ENCODE assay signal across 14 cellular contexts in genomic region chr19:32018014-32018413, GRCh38.
A peak's percentile ranks its signal among the peaks of the same experiment; 100 is the strongest.
DNase-seq lines count a peak whose midpoint lies in the region; FAIRE-seq and TF ChIP-seq lines count a peak whose summit lies in the region.
"Had no signal": no experiment of that assay in that cellular context is flagged by ENCODE, and none has a peak within 500 bp of the region (broad histone marks: within the 10 kb centered on the region; RNA-seq: fewer than 3 reads in every experiment).

No MANE protein-coding gene starts in this region.

- H3K27me3 ChIP-seq in GM23248 (replicated peaks; ENCODE audit: insufficient read depth): no peaks in the 10 kb centered on the region
- H3K27me3 ChIP-seq in small intestine (ENCODE audit: control insufficient read depth in 2 of 2, insufficient read depth in 2 of 2, low read length in 2 of 2): no peaks in the 10 kb centered on the region
- H3K27me3 ChIP-seq in WERI-Rb-1 (ENCODE audit: insufficient read depth, low read depth, severe bottlenecking): no peaks in the 10 kb centered on the region

- no peaks in the 10 kb centered on the region for H3K9me2 ChIP-seq in GM23248 (ENCODE audit: insufficient read depth)

- H3K9ac ChIP-seq in GM23248 (peak overlapping the region; percentile 5; the same call in 1 of the 2 replicates), SK-N-MC (ENCODE audit: insufficient read length) (peak overlapping the region; percentile 9)

- H3K27ac ChIP-seq in GM23248: peak overlapping the region; percentile 14; the same call in 1 of the 2 replicates
- H3K27ac ChIP-seq in SK-N-MC: peak overlapping the region; percentile 72
- H3K27ac ChIP-seq in small intestine (ENCODE audit: low read depth in 1 of 2, low read length in 1 of 2): no peak overlapping the region
- no peak overlapping the region for H3K27ac ChIP-seq in WERI-Rb-1

- no peaks in the 10 kb centered on the region for H4K20me1 ChIP-seq in GM23248 (ENCODE audit: insufficient read depth)

- FAIRE-seq in small intestine (lab: Jason Lieb, UNC): no peak

- H3K9me3 ChIP-seq in GM23248 (ENCODE audit: low read depth): no peaks in the 10 kb centered on the region
- 0 out of 2 replicates have a peak, but pooled peaks cover 2% of the 10 kb centered on the region for H3K9me3 ChIP-seq in SK-N-MC (ENCODE audit: low read depth, low read length)
- H3K9me3 ChIP-seq in small intestine (ENCODE audit: control insufficient read depth, low read depth): no peaks in the 10 kb centered on the region
- no peaks in the 10 kb centered on the region for H3K9me3 ChIP-seq in WERI-Rb-1 (ENCODE audit: severe bottlenecking)

- no peaks in the 10 kb centered on the region for H3K79me2 ChIP-seq in GM23248 (ENCODE audit: insufficient read depth)

- in situ Hi-C loops in GM23248 (cut with MboI): no loop called here
- in situ Hi-C loops in KBM-7 (cut with MboI; ENCODE audit: low pct_unique_long_range_greater_than_20kb, low sequenced_read_pairs): no loop called here

- H3K4me2 ChIP-seq in GM23248 (ENCODE audit: unreplicated experiment): peak overlapping the region; percentile 32

- WGBS in GM23248 (ENCODE audit: low coverage in 1 of 2, low lambda C conversion rate in 2 of 2, missing lambda C conversion rate in 2 of 2), 2 experiments: 2 to 3% methylated on average over 6 of the region's 6 CpGs
- 7 to 18% (median 11%) methylated on average over 6 of the region's 6 CpGs for WGBS in small intestine, 3 donors

- no peak for TF ChIP-seq CTCF in WERI-Rb-1 (IDR thresholded peaks at IDR 0.05; ENCODE audit: low read depth, low read length)

- no peak overlapping the region for H3K4me3 ChIP-seq in GM23248
- H3K4me3 ChIP-seq in SK-N-MC: peak overlapping the region; percentile 55
- H3K4me3 ChIP-seq in small intestine (ENCODE audit: low read depth in 1 of 2, low read length in 2 of 2): no peak overlapping the region
- no peak overlapping the region for H3K4me3 ChIP-seq in WERI-Rb-1 (ENCODE audit: low read depth, low read length)

- no peak overlapping the region for H2AFZ ChIP-seq in GM23248

- H3F3A ChIP-seq in GM23248 (ENCODE audit: insufficient read depth): peaks cover 10% of the 10 kb centered on the region; the same call in 1 of the 2 replicates

- H3K4me1 ChIP-seq in GM23248 (ENCODE audit: insufficient read depth) (peaks cover 11% of the 10 kb centered on the region), small intestine (ENCODE audit: control insufficient read depth in 2 of 2, insufficient read depth in 1 of 2, low read depth in 1 of 2, low read length in 1 of 2) (no peaks in the 10 kb centered on the region)

- H3K36me3 ChIP-seq in GM23248 (ENCODE audit: low read depth): no peaks in the 10 kb centered on the region
- H3K36me3 ChIP-seq in SK-N-MC (ENCODE audit: insufficient read depth, low read length): no peaks in the 10 kb centered on the region
- H3K36me3 ChIP-seq in small intestine (ENCODE audit: control insufficient read depth in 2 of 2, insufficient read depth in 2 of 2, low read length in 2 of 2): no peaks in the 10 kb centered on the region
- no peaks in the 10 kb centered on the region for H3K36me3 ChIP-seq in WERI-Rb-1

- DNase-seq in GM23248 (peak; percentile 85), SK-N-MC (ENCODE audit: low read depth, low spot score) (peak; percentile 76), iris pigment epithelial cell (ENCODE audit: low read depth) (peak; percentile 61), small intestine (peak; percentile 4), HCEC 1CT (no peak), WERI-Rb-1 (no peak), KBM-7 (no peak)
- no peak for DNase-seq in activated effector memory CD4-positive, alpha-beta T cell treated with anti-CD3 and anti-CD28 coated beads, Interleukin-2, amount 50 U/mL, for 16 hours
- DNase-seq: activated CD8-positive, alpha-beta memory T cell treated with anti-CD3 and anti-CD28 coated beads, Interleukin-2, amount 10 ng/mL, durations not matched to agents 7 days and 5 days; CD4-positive, alpha-beta T cell; GF-D8; midbrain; MM.1S; stimulated activated CD4-positive, alpha-beta T cell treated with anti-CD3 and anti-CD28 coated beads, Interleukin-4, amount 100 ng/mL, for 4 hours had no signal

Comparison
In these comparisons a context has a peak if more than half of its experiments do, and no peak if none do; other contexts are left out.
1. DNase-seq: peak in GM23248 (single experiment), SK-N-MC (single experiment), iris pigment epithelial cell (single experiment) and small intestine (single experiment); none in activated effector memory CD4-positive, alpha-beta T cell treated with anti-CD3 and anti-CD28 coated beads, Interleukin-2, amount 50 U/mL, for 16 hours (single experiment), HCEC 1CT (single experiment), WERI-Rb-1 (single experiment) and KBM-7 (single experiment).
2. H3K27ac ChIP-seq: peak in GM23248 (single experiment) and SK-N-MC (single experiment); none in small intestine (0 of 2) and WERI-Rb-1 (single experiment).